9 cellular contexts compared by ENCODE assay signal in genomic region chr14:54348001-54348611, GRCh38. TPM values are rescaled to one million over a fixed set of nuclear protein-coding genes. Genes with fewer than 3 reads are reported as not detected.
A peak's percentile ranks its signal among the peaks of the same experiment; 100 is the strongest.
DNase-seq lines count a peak whose midpoint lies in the region; ATAC-seq and TF ChIP-seq lines count a peak whose summit lies in the region.
"Had no signal": no experiment of that assay in that cellular context is flagged by ENCODE, and none has a peak within 500 bp of the region (broad histone marks: within the 10 kb centered on the region; RNA-seq: fewer than 3 reads in every experiment).

No MANE protein-coding gene starts in this region.

- H3K27me3 Mint-ChIP-seq in activated CD4-positive, alpha-beta T cell treated with anti-CD3 and anti-CD28 coated beads, Interleukin-2, amount 10 ng/mL, durations not matched to agents 7 days and 5 days, result peaks cover 7% of the 10 kb centered on the region
- no peaks in the 10 kb centered on the region for H3K27me3 Mint-ChIP-seq in mesothelial cell of epicardium (ENCODE audit: low read depth)

- POLR2A ChIA-PET in activated CD4-positive, alpha-beta T cell treated with anti-CD3 and anti-CD28 coated beads, Interleukin-2, amount 10 ng/mL, durations not matched to agents 7 days and 5 days (lab: Charles Lee), result no interaction called here

- H3K79me2 ChIP-seq in OCI-LY3 (ENCODE audit: low read length), result no peaks in the 10 kb centered on the region

- H3K27ac ChIP-seq in OCI-LY3 (ENCODE audit: low read length), result no peak overlapping the region

- no peaks in the 10 kb centered on the region for H3K9me3 ChIP-seq in OCI-LY3 (ENCODE audit: insufficient read depth, low read length)

- H3K4me2 ChIP-seq in OCI-LY3 (ENCODE audit: low read length), result no peak overlapping the region

- H3K4me1 ChIP-seq in OCI-LY3 (ENCODE audit: low read length), result no peaks in the 10 kb centered on the region

- CTCF ChIA-PET in activated CD4-positive, alpha-beta T cell treated with anti-CD3 and anti-CD28 coated beads, Interleukin-2, amount 10 ng/mL, durations not matched to agents 7 days and 5 days (lab: Charles Lee), result interaction anchor here (0.7 to 1.3 kb wide), 5 partner anchors 8 to 165 kb away, joined by 3 to 6 read pairs (median 4); no protein-coding TSS in a partner anchor

- H3K36me3 Mint-ChIP-seq in activated CD4-positive, alpha-beta T cell treated with anti-CD3 and anti-CD28 coated beads, Interleukin-2, amount 10 ng/mL, durations not matched to agents 7 days and 5 days (ENCODE audit: low read depth), result no peaks in the 10 kb centered on the region
- no peaks in the 10 kb centered on the region for H3K36me3 Mint-ChIP-seq in mesothelial cell of epicardium
- H3K36me3 Mint-ChIP-seq: activated naive CD8-positive, alpha-beta T cell treated with anti-CD3 and anti-CD28 coated beads, Interleukin-2, amount 10 ng/mL, durations not matched to agents 7 days and 5 days had no signal

- H3K27ac Mint-ChIP-seq in activated CD4-positive, alpha-beta T cell treated with anti-CD3 and anti-CD28 coated beads, Interleukin-2, amount 10 ng/mL, durations not matched to agents 7 days and 5 days, result no peak overlapping the region
- H3K27ac Mint-ChIP-seq in mesothelial cell of epicardium, result no peak overlapping the region
- H3K27ac Mint-ChIP-seq: activated naive CD8-positive, alpha-beta T cell treated with anti-CD3 and anti-CD28 coated beads, Interleukin-2, amount 10 ng/mL, durations not matched to agents 7 days and 5 days had no signal

- H4K20me1 ChIP-seq in OCI-LY3 (ENCODE audit: insufficient read depth, low read length), result no peaks in the 10 kb centered on the region

- no peak overlapping the region for H3K4me3 Mint-ChIP-seq in activated CD4-positive, alpha-beta T cell treated with anti-CD3 and anti-CD28 coated beads, Interleukin-2, amount 10 ng/mL, durations not matched to agents 7 days and 5 days
- no peak overlapping the region for H3K4me3 Mint-ChIP-seq in mesothelial cell of epicardium
- H3K4me3 Mint-ChIP-seq: activated naive CD8-positive, alpha-beta T cell treated with anti-CD3 and anti-CD28 coated beads, Interleukin-2, amount 10 ng/mL, durations not matched to agents 7 days and 5 days had no signal

- TF ChIP-seq CTCF in OCI-LY3 (IDR thresholded peaks at IDR 0.05; ENCODE audit: low read depth, low read length), result peak; percentile 87
- TF ChIP-seq CTCF in mesothelial cell of epicardium (IDR thresholded peaks at IDR 0.05; ENCODE audit: unreplicated experiment), result peak; percentile 78

- no peak for ATAC-seq in HG03457 (IDR thresholded peaks at IDR 0.05; ENCODE audit: unreplicated experiment)
- ATAC-seq in HG03196 (IDR thresholded peaks at IDR 0.05; ENCODE audit: unreplicated experiment), result no peak

- H3K27me3 ChIP-seq in OCI-LY3 (ENCODE audit: low read depth, low read length), result no peaks in the 10 kb centered on the region

- no peak overlapping the region for H3K4me3 ChIP-seq in OCI-LY3 (ENCODE audit: low read length)

- peaks cover 5% of the 10 kb centered on the region for H3K4me1 Mint-ChIP-seq in activated CD4-positive, alpha-beta T cell treated with anti-CD3 and anti-CD28 coated beads, Interleukin-2, amount 10 ng/mL, durations not matched to agents 7 days and 5 days
- peaks cover 37% of the 10 kb centered on the region for H3K4me1 Mint-ChIP-seq in mesothelial cell of epicardium

- peak; percentile 27 for DNase-seq in activated CD4-positive, alpha-beta T cell treated with anti-CD3 and anti-CD28 coated beads, Interleukin-2, amount 10 ng/mL, durations not matched to agents 7 days and 5 days
- DNase-seq in activated CD4-positive, alpha-beta T cell treated with anti-CD3 and anti-CD28 coated beads, Interleukin-2, amount 50 U/mL, for 4 hours, result no peak
- DNase-seq in HuH-7.5 (ENCODE audit: low spot score) (peak; percentile 32), dermis blood vessel endothelial cell (peak; percentile 75), mesothelial cell of epicardium (ENCODE audit: low spot score in 2 of 2, unreplicated experiment in 2 of 2) (no peak)
- DNase-seq: activated naive CD8-positive, alpha-beta T cell treated with anti-CD3 and anti-CD28 coated beads, Interleukin-2, amount 10 ng/mL, durations not matched to agents 7 days and 5 days had no signal

- H2AFZ ChIP-seq in OCI-LY3 (ENCODE audit: low read depth, low read length), result no peak overlapping the region; the same call in 1 of the 2 replicates

- no peaks in the 10 kb centered on the region for H3K9me3 Mint-ChIP-seq in activated CD4-positive, alpha-beta T cell treated with anti-CD3 and anti-CD28 coated beads, Interleukin-2, amount 10 ng/mL, durations not matched to agents 7 days and 5 days
- H3K9me3 Mint-ChIP-seq in mesothelial cell of epicardium, result no peaks in the 10 kb centered on the region

- H3K36me3 ChIP-seq in OCI-LY3 (replicated peaks; ENCODE audit: low read depth, low read length), result no peaks in the 10 kb centered on the region

- no peak overlapping the region for H3K9ac ChIP-seq in OCI-LY3 (ENCODE audit: low read length)

RNA-seq across cellular contexts. Expression of gene CDKN3, which starts 48.7 kb away (rescaled TPM):
- 100 to 1,000 TPM in 1 of 2 experiments, 10 to 100 TPM in 1; 87.8 to 116 TPM for total RNA-seq in activated CD4-positive, alpha-beta T cell treated with anti-CD3 and anti-CD28 coated beads, Interleukin-2, amount 10 ng/mL, durations not matched to agents 7 days and 5 days
- 34.4 and 83.6 TPM in 2 replicates for total RNA-seq in dermis blood vessel endothelial cell
- 10.3 to 11.6 TPM (median 10.3 TPM) in 3 replicates for total RNA-seq in mesothelial cell of epicardium

Comparison
In these comparisons a context has a peak if more than half of its experiments do, and no peak if none do; other contexts are left out.
1. DNase-seq: peak in activated CD4-positive, alpha-beta T cell treated with anti-CD3 and anti-CD28 coated beads, Interleukin-2, amount 10 ng/mL, durations not matched to agents 7 days and 5 days (single experiment), HuH-7.5 (single experiment) and dermis blood vessel endothelial cell (single experiment); none in activated CD4-positive, alpha-beta T cell treated with anti-CD3 and anti-CD28 coated beads, Interleukin-2, amount 50 U/mL, for 4 hours (0 of 2) and mesothelial cell of epicardium (0 of 2).